1 cellular context compared by ENCODE assay signal in genomic region chr1:199735660-199736059, GRCh38.
TF ChIP-seq lines count a peak whose summit lies in the region.

No MANE protein-coding gene starts in this region.

TF ChIP-seq in HepG2, 621 proteins besides CTCF, POLR2A, EP300 and RAD21 (continued from another document):
- TF ChIP-seq HNF1A (IDR thresholded peaks at IDR 0.05; ENCODE audit: low read depth) (no peak), HNF1A (CRISPR knock-in tag; IDR thresholded peaks at IDR 0.05; ENCODE audit: borderline replicate concordance) (no peak), SNAPC2 (CRISPR knock-in tag; IDR thresholded peaks at IDR 0.05) (no peak), NPAS2 (CRISPR knock-in tag; IDR thresholded peaks at IDR 0.05; ENCODE audit: borderline replicate concordance) (no peak), CEBPB (IDR thresholded peaks at IDR 0.05; ENCODE audit: borderline replicate concordance, low read depth, low read length) (no peak)
- TF ChIP-seq, protein P1, sequence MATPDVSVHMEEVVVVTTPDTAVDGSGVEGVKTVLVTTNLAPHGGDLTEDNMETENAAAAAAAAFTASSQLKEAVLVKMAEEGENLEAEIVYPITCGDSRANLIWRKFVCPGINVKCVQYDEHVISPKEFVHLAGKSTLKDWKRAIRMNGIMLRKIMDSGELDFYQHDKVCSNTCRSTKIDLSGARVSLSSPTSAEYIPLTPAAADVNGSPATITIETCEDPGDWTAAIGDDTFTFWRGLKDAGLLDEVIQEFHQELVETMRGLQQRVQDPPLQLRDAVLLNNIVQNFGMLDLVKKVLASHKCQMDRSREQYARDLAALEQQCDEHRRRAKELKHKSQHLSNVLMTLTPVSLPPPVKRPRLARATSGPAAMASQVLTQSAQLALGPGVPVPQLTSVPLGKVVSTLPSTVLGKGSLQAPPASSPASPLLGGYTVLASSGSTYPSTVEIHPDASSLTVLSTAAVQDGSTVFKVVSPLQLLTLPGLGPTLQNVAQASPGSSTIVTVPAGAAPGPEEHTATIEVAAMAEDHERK (CRISPR knock-in tag; IDR thresholded peaks at IDR 0.05; ENCODE audit: low read depth): no peak
